ENCODE assay signal across 10 cellular contexts in the genomic region with DNA sequence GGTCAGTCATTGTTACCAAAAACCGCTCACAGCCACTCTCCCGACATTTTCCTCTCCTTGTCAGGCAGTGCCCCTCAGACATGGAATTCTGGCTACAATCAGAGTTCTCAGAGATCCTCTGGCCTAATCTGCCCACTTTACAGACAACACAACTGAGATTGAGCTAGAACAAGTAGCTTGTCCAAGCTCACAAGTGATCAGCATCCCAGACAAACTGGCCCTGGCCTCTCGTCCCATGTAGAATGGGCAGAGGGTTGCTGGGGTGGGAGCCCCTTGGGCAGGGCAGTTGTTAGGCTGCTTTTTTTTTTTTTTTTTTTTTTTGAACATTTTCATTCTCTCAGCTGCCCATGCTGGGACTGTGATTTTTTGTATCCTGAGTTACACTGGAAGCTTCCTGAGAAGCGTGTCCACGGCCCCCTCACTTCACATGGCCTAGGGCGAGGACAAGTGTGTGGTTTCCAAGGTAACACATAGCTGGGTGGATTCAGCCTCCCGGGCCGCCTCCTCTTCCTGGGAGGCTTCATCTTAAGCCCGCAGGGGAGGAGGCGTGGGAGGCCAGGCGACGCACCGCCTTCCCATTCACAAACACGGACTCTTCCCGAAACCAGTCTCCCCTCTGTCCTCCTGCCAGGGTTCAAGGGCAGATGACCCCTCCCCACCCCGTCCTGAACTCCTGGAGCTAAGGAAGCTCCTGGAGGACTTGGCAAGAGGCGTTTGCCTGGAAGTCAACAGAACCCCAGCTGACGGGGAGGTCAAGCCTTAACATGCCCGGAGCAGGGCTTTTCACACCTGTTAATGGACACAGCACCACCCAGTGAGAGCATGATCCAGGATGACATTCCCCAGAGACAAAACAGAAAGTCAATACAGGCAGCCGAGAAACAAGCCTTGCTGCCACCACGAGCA. TPM values are rescaled to one million over a fixed set of nuclear protein-coding genes. Genes with fewer than 3 reads are reported as not detected.
DNase-seq lines count a peak whose midpoint lies in the region; ATAC-seq and TF ChIP-seq lines count a peak whose summit lies in the region.
"Had no signal": no experiment of that assay in that cellular context is flagged by ENCODE, and none has a peak within 500 bp of the region (broad histone marks: within the 10 kb centered on the region; RNA-seq: fewer than 3 reads in every experiment).

No MANE protein-coding gene starts in this region.

- H3K79me2 ChIP-seq in trophoblast cell (ENCODE audit: control insufficient read depth, insufficient read depth, low read length, poor library complexity) = peaks cover 2% of the 10 kb centered on the region

- H3K14ac ChIP-seq in trophoblast cell (ENCODE audit: low read length) = no peak overlapping the region

- TF ChIP-seq POLR2A in gastroesophageal sphincter (IDR thresholded peaks at IDR 0.05) (no peak), esophagus muscularis mucosa (IDR thresholded peaks at IDR 0.05; ENCODE audit: low read depth) (no peak)

- peak overlapping the region; percentile 29; the same call in 1 of the 2 replicates for H3K4me3 Mint-ChIP-seq in HFFc6

- H3K79me1 ChIP-seq in trophoblast cell (ENCODE audit: low read length) = no peaks in the 10 kb centered on the region

- intact Hi-C loops in esophagus muscularis mucosa (cut with DNase I) = no loop called here

- no peak overlapping the region for H4K12ac ChIP-seq in trophoblast cell (ENCODE audit: low read depth, low read length)

- H3K4me2 ChIP-seq in trophoblast cell (ENCODE audit: low read length) = no peak overlapping the region

- H2BK5ac ChIP-seq in trophoblast cell (ENCODE audit: low read depth, low read length, poor library complexity) = no peak overlapping the region

- no peaks in the 10 kb centered on the region for H3K9me3 ChIP-seq in gastroesophageal sphincter
- H3K9me3 ChIP-seq in trophoblast cell (ENCODE audit: insufficient read depth, low read depth, low read length) = no peaks in the 10 kb centered on the region
- no peaks in the 10 kb centered on the region for H3K9me3 ChIP-seq in esophagus muscularis mucosa

- no peak for TF ChIP-seq CTCF in HFFc6 (IDR thresholded peaks at IDR 0.05)
- no peak for TF ChIP-seq CTCF in gastroesophageal sphincter (IDR thresholded peaks at IDR 0.05)
- TF ChIP-seq CTCF in esophagus muscularis mucosa (IDR thresholded peaks at IDR 0.05) = no peak

- H2AFZ ChIP-seq in trophoblast cell (ENCODE audit: insufficient read depth, low read length, poor library complexity) = no peak overlapping the region

- WGBS in gastroesophageal sphincter (ENCODE audit: low coverage in 1 of 2), 2 donors = 56 to 57% methylated on average over 1 to 3 of the region's 21 CpGs
- no CpG with 5 or more reads among the region's 21 CpGs for WGBS in trophoblast cell (ENCODE audit: extremely low coverage, insufficient coverage, insufficient read length)
- WGBS in esophagus muscularis mucosa = 55% methylated on average over 21 of the region's 21 CpGs

- H3K4me3 ChIP-seq in gastroesophageal sphincter = no peak overlapping the region
- no peak overlapping the region for H3K4me3 ChIP-seq in trophoblast cell (ENCODE audit: low read depth, low read length)
- H3K4me3 ChIP-seq in esophagus muscularis mucosa = no peak overlapping the region

- H3K4me1 ChIP-seq in gastroesophageal sphincter (peaks cover 0 to 31% (median 0%) of the 10 kb centered on the region in 3 donors), trophoblast cell (ENCODE audit: control insufficient read depth in 1 of 2, insufficient read depth in 2 of 2, low read length in 2 of 2) (peaks cover 18 to 25% of the 10 kb centered on the region in 2 experiments), esophagus muscularis mucosa (peaks cover 10 to 39% (median 28%) of the 10 kb centered on the region in 4 donors)

- H3K9ac ChIP-seq in trophoblast cell (ENCODE audit: low read length) = no peak overlapping the region

- no peak overlapping the region for H2AK5ac ChIP-seq in trophoblast cell (ENCODE audit: low read length)

- H3K27me3 ChIP-seq in gastroesophageal sphincter = peaks cover 4% of the 10 kb centered on the region
- no peaks in the 10 kb centered on the region for H3K27me3 ChIP-seq in trophoblast cell (ENCODE audit: insufficient read depth, low read length)
- no peaks in the 10 kb centered on the region for H3K27me3 ChIP-seq in esophagus muscularis mucosa

- peak; percentile 18 for ATAC-seq in gastroesophageal sphincter
- ATAC-seq in GM18870 (IDR thresholded peaks at IDR 0.05; ENCODE audit: unreplicated experiment) = no peak
- ATAC-seq in HG03025 (IDR thresholded peaks at IDR 0.05; ENCODE audit: low FRiP score, unreplicated experiment) = no peak

- H3K36me3 ChIP-seq in gastroesophageal sphincter = no peaks in the 10 kb centered on the region
- no peaks in the 10 kb centered on the region for H3K36me3 ChIP-seq in trophoblast cell (ENCODE audit: control insufficient read depth in 1 of 2, insufficient read depth in 2 of 2, low read length in 2 of 2)
- no peaks in the 10 kb centered on the region for H3K36me3 ChIP-seq in esophagus muscularis mucosa

- H3K27ac ChIP-seq in gastroesophageal sphincter (peak overlapping the region in 1 of 4 donors; percentile 43), trophoblast cell (ENCODE audit: low read depth, low read length) (no peak overlapping the region), esophagus muscularis mucosa (replicated peaks in 1 of 4) (peak overlapping the region in 1 of 4 donors; percentile 50)

- peaks cover 14% of the 10 kb centered on the region for H3K4me1 Mint-ChIP-seq in HFFc6 (ENCODE audit: low read depth)

- H3K36me3 Mint-ChIP-seq in HFFc6 (ENCODE audit: low read depth) = no peaks in the 10 kb centered on the region

- no peaks in the 10 kb centered on the region for H3K9me3 Mint-ChIP-seq in HFFc6

- H3K4ac ChIP-seq in trophoblast cell (ENCODE audit: low read depth, low read length) = no peak overlapping the region

- H2BK12ac ChIP-seq in trophoblast cell (ENCODE audit: low read length) = no peak overlapping the region

- peaks cover 59% of the 10 kb centered on the region for H3K27me3 Mint-ChIP-seq in HFFc6 (ENCODE audit: insufficient read depth)

- in situ Hi-C loops in ACHN (cut with HindIII; ENCODE audit: low pct_ligation_motif_present, low pct_unique_long_range_greater_than_20kb, low sequenced_read_pairs) = no loop called here

- no peak overlapping the region for H3K27ac Mint-ChIP-seq in HFFc6

- no peak overlapping the region for H3K23ac ChIP-seq in trophoblast cell (ENCODE audit: low read length)

- no peak for TF ChIP-seq EP300 in gastroesophageal sphincter (IDR thresholded peaks at IDR 0.05)
- no peak for TF ChIP-seq EP300 in esophagus muscularis mucosa (IDR thresholded peaks at IDR 0.05)

- H2BK120ac ChIP-seq in trophoblast cell (ENCODE audit: insufficient read depth, low read length, poor library complexity) = no peak overlapping the region

- H3K18ac ChIP-seq in trophoblast cell (ENCODE audit: low read length) = no peak overlapping the region

- H4K91ac ChIP-seq in trophoblast cell (ENCODE audit: low read depth, low read length) = no peak overlapping the region

- DNase-seq in HFFc6 (peak; percentile 23), NCI-H774 (lab: John Stamatoyannopoulos, UW) (peak; percentile 65), trophoblast cell (peak; percentile 42 to 75), esophagus muscularis mucosa (ENCODE audit: extremely low spot score) (no peak), ACHN (no peak)
- DNase-seq: effector CD8-positive, alpha-beta T cell; Kasumi-1 had no signal

- no peak overlapping the region for H4K8ac ChIP-seq in trophoblast cell (ENCODE audit: low read depth, low read length)

RNA-seq across cellular contexts. Expression of gene KCNN3, which starts 56.9 kb away (rescaled TPM):
- total RNA-seq in HFFc6 (2021; fragmentation: NEBNext Ultra II Directional; extraction: Animal tissue kit (Norgen Biotek cat#: 25700)) = not detected
- total RNA-seq in gastroesophageal sphincter = 10 to 100 TPM in 1 of 4 donors, 1 to 10 TPM in 3; 1.8 to 13.7 (median 8.1) TPM
- 0.06 and 0.08 TPM in 2 replicates for polyA plus RNA-seq in trophoblast cell (2013)
- 10 to 100 TPM in 3 of 4 donors, 1 to 10 TPM in 1; 3.6 to 17.0 (median 12.4) TPM for total RNA-seq in esophagus muscularis mucosa

Comparison
In these comparisons a context has a peak if more than half of its experiments do, and no peak if none do; other contexts are left out.
1. DNase-seq: peak in HFFc6 (single experiment), NCI-H774 (single experiment) and trophoblast cell (2 of 2); none in esophagus muscularis mucosa (single experiment) and ACHN (single experiment).